In the genomic region with DNA sequence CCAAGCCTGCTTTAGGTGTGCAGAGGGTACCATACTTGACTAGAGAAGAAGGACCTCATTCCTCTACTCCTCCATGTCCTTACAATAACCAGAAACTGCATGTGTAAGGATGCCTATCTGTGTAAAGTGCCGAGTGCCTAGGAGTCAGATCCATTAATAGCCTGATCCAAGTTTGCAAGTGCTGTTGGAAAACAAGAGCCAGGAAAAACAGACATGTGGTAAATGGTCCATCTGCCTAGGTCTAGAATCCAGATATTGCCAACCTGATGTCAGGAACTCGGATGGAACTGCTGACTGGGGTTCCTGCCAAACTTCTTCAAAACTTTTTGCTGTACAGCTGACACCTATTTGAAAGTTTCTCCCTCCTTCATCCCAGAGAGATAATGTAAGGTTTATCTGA, we compare ENCODE assay signal across 13 cellular contexts.
DNase-seq lines count a peak whose midpoint lies in the region; ATAC-seq lines count a peak whose summit lies in the region.
"Had no signal": no experiment of that assay in that cellular context is flagged by ENCODE, and none has a peak within 500 bp of the region (broad histone marks: within the 10 kb centered on the region; RNA-seq: fewer than 3 reads in every experiment).

No MANE protein-coding gene starts in this region.

- no peaks in the 10 kb centered on the region for H3K36me3 Mint-ChIP-seq in activated T-cell treated with anti-CD3 and anti-CD28 coated beads, Interleukin-2, amount 50 U/mL, for 4 hours (ENCODE audit: insufficient read depth)
- H3K36me3 Mint-ChIP-seq: CD8-positive, alpha-beta T cell had no signal

- H3K4me3 Mint-ChIP-seq in activated T-cell treated with anti-CD3 and anti-CD28 coated beads, Interleukin-2, amount 50 U/mL, for 4 hours, result no peak overlapping the region
- H3K4me3 Mint-ChIP-seq: B cell; CD8-positive, alpha-beta T cell had no signal

- no peaks in the 10 kb centered on the region for H3K9me3 Mint-ChIP-seq in activated T-cell treated with anti-CD3 and anti-CD28 coated beads, Interleukin-2, amount 50 U/mL, for 4 hours
- H3K9me3 Mint-ChIP-seq: CD8-positive, alpha-beta T cell had no signal

- H3K27me3 Mint-ChIP-seq in activated T-cell treated with anti-CD3 and anti-CD28 coated beads, Interleukin-2, amount 50 U/mL, for 4 hours (ENCODE audit: low read depth), result peaks cover 2% of the 10 kb centered on the region

- DNase-seq in G401 (ENCODE audit: low spot score), result peak; percentile 86
- DNase-seq in NCI-H1694 treated with DMSO at 0.1 percent for 48 hours (lab: John Stamatoyannopoulos, UW), result peak; percentile 48
- DNase-seq in cerebellar cortex (ENCODE audit: low spot score), result peak; percentile 82
- no peak for DNase-seq in activated CD4-positive, alpha-beta T cell treated with anti-CD3 and anti-CD28 coated beads, Interleukin-2, amount 50 U/mL, for 48 hours
- DNase-seq in NCI-H524 treated with DMSO at 0.1 percent for 48 hours (lab: John Stamatoyannopoulos, UW), result no peak
- DNase-seq in activated T-cell treated with anti-CD3 and anti-CD28 coated beads, Interleukin-2, amount 50 U/mL, for 4 hours, result no peak
- DNase-seq: Calu3; CD8-positive, alpha-beta T cell; DMS79; GF-D8; HCEC 1CT had no signal

- in situ Hi-C loops in G401 (cut with HindIII; ENCODE audit: low sequenced_read_pairs), result no loop called here

- ATAC-seq in GM19395 (IDR thresholded peaks at IDR 0.05; ENCODE audit: unreplicated experiment), result no peak
- no peak for ATAC-seq in activated T-cell treated with anti-CD3 and anti-CD28 coated beads, Interleukin-2, amount 50 U/mL, for 4 hours
- ATAC-seq: CD8-positive, alpha-beta T cell had no signal

- no peaks in the 10 kb centered on the region for H3K4me1 Mint-ChIP-seq in activated T-cell treated with anti-CD3 and anti-CD28 coated beads, Interleukin-2, amount 50 U/mL, for 4 hours (ENCODE audit: low read depth)
- H3K4me1 Mint-ChIP-seq: B cell had no signal

Comparison
In these comparisons a context has a peak if more than half of its experiments do, and no peak if none do; other contexts are left out.
1. DNase-seq: peak in G401 (single experiment), NCI-H1694 treated with DMSO at 0.1 percent for 48 hours (single experiment) and cerebellar cortex (single experiment); none in activated CD4-positive, alpha-beta T cell treated with anti-CD3 and anti-CD28 coated beads, Interleukin-2, amount 50 U/mL, for 48 hours (0 of 2), NCI-H524 treated with DMSO at 0.1 percent for 48 hours (single experiment) and activated T-cell treated with anti-CD3 and anti-CD28 coated beads, Interleukin-2, amount 50 U/mL, for 4 hours (single experiment).